1 cellular context compared by ENCODE assay signal in genomic region chr2:203018181-203018580, GRCh38.
TF ChIP-seq lines count a peak whose summit lies in the region.

No MANE protein-coding gene starts in this region.

TF ChIP-seq in GM12878, 131 proteins besides CTCF, POLR2A, EP300 and RAD21 (continued from another document and continues in another):
- TF ChIP-seq MEF2A (IDR thresholded peaks at IDR 0.05; ENCODE audit: insufficient read depth, low read depth, low read length) (no peak), RELA (IDR thresholded peaks at IDR 0.05; ENCODE audit: borderline replicate concordance, partially characterized antibody) (no peak), ZNF622 (IDR thresholded peaks at IDR 0.05) (no peak), EED (IDR thresholded peaks at IDR 0.05; ENCODE audit: low read depth) (no peak), SIX5 (IDR thresholded peaks at IDR 0.05; ENCODE audit: low read depth, low read length, severe bottlenecking) (no peak), MYB (IDR thresholded peaks at IDR 0.05; ENCODE audit: borderline replicate concordance, low read depth, low read length) (no peak), POU2F2 (IDR thresholded peaks at IDR 0.05; ENCODE audit: borderline replicate concordance, low read depth, low read length) (no peak), RAD51 (IDR thresholded peaks at IDR 0.05) (peak; percentile 78), BRCA1 (IDR thresholded peaks at IDR 0.05; ENCODE audit: low read depth, low read length) (no peak), ZNF24 (IDR thresholded peaks at IDR 0.05) (no peak), CHD4 (IDR thresholded peaks at IDR 0.05) (no peak), NBN (IDR thresholded peaks at IDR 0.05) (peak; percentile 80), NRF1 (conservative IDR thresholded peaks at IDR 0.05; ENCODE audit: low read depth, low read length) (no peak), ZNF207 (IDR thresholded peaks at IDR 0.05; ENCODE audit: borderline replicate concordance) (0 out of 2 replicates have a peak, but pooled peaks have one; percentile 16), NFYA (IDR thresholded peaks at IDR 0.05; ENCODE audit: borderline replicate concordance, low read depth, low read length) (no peak), MTA3 (IDR thresholded peaks at IDR 0.05; ENCODE audit: borderline replicate concordance, low read length) (no peak), SRF (IDR thresholded peaks at IDR 0.05; ENCODE audit: low read depth in 2 of 2, low read length in 2 of 2) (no peak), ZNF592 (IDR thresholded peaks at IDR 0.05) (no peak), ATF7 (IDR thresholded peaks at IDR 0.05; ENCODE audit: low read depth) (peak; percentile 27; the same call in 1 of the 2 replicates), ZSCAN29 (IDR thresholded peaks at IDR 0.05) (no peak), MTA2 (IDR thresholded peaks at IDR 0.05; ENCODE audit: low read depth) (peak; percentile 78), ZNF217 (IDR thresholded peaks at IDR 0.05) (no peak), CHD1 (IDR thresholded peaks at IDR 0.05; ENCODE audit: low read depth, low read length) (no peak), CUX1 (IDR thresholded peaks at IDR 0.05; ENCODE audit: insufficient replicate concordance, low read depth, low read length) (peak; percentile 51), SKIL (IDR thresholded peaks at IDR 0.05; ENCODE audit: low read depth, poor library complexity, severe bottlenecking) (peak; percentile 29), BCL3 (IDR thresholded peaks at IDR 0.05; ENCODE audit: borderline replicate concordance, insufficient read depth, low read depth, low read length, poor library complexity, severe bottlenecking) (no peak), NFIC (IDR thresholded peaks at IDR 0.05; ENCODE audit: low read depth, low read length) (no peak), SREBF2 (IDR thresholded peaks at IDR 0.05; ENCODE audit: low read length) (no peak)
- TF ChIP-seq, protein P1, sequence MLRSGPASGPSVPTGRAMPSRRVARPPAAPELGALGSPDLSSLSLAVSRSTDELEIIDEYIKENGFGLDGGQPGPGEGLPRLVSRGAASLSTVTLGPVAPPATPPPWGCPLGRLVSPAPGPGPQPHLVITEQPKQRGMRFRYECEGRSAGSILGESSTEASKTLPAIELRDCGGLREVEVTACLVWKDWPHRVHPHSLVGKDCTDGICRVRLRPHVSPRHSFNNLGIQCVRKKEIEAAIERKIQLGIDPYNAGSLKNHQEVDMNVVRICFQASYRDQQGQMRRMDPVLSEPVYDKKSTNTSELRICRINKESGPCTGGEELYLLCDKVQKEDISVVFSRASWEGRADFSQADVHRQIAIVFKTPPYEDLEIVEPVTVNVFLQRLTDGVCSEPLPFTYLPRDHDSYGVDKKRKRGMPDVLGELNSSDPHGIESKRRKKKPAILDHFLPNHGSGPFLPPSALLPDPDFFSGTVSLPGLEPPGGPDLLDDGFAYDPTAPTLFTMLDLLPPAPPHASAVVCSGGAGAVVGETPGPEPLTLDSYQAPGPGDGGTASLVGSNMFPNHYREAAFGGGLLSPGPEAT (IDR thresholded peaks at IDR 0.05; ENCODE audit: low read depth): peak; percentile 27; the same call in 1 of the 2 replicates
- TF ChIP-seq, protein P2, sequence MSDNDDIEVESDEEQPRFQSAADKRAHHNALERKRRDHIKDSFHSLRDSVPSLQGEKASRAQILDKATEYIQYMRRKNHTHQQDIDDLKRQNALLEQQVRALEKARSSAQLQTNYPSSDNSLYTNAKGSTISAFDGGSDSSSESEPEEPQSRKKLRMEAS (IDR thresholded peaks at IDR 0.05; ENCODE audit: low read depth, low read length): no peak; the same call in 1 of the 2 replicates
- TF ChIP-seq, protein P3, sequence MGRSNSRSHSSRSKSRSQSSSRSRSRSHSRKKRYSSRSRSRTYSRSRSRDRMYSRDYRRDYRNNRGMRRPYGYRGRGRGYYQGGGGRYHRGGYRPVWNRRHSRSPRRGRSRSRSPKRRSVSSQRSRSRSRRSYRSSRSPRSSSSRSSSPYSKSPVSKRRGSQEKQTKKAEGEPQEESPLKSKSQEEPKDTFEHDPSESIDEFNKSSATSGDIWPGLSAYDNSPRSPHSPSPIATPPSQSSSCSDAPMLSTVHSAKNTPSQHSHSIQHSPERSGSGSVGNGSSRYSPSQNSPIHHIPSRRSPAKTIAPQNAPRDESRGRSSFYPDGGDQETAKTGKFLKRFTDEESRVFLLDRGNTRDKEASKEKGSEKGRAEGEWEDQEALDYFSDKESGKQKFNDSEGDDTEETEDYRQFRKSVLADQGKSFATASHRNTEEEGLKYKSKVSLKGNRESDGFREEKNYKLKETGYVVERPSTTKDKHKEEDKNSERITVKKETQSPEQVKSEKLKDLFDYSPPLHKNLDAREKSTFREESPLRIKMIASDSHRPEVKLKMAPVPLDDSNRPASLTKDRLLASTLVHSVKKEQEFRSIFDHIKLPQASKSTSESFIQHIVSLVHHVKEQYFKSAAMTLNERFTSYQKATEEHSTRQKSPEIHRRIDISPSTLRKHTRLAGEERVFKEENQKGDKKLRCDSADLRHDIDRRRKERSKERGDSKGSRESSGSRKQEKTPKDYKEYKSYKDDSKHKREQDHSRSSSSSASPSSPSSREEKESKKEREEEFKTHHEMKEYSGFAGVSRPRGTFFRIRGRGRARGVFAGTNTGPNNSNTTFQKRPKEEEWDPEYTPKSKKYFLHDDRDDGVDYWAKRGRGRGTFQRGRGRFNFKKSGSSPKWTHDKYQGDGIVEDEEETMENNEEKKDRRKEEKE (IDR thresholded peaks at IDR 0.05): no peak
- TF ChIP-seq, protein P4, sequence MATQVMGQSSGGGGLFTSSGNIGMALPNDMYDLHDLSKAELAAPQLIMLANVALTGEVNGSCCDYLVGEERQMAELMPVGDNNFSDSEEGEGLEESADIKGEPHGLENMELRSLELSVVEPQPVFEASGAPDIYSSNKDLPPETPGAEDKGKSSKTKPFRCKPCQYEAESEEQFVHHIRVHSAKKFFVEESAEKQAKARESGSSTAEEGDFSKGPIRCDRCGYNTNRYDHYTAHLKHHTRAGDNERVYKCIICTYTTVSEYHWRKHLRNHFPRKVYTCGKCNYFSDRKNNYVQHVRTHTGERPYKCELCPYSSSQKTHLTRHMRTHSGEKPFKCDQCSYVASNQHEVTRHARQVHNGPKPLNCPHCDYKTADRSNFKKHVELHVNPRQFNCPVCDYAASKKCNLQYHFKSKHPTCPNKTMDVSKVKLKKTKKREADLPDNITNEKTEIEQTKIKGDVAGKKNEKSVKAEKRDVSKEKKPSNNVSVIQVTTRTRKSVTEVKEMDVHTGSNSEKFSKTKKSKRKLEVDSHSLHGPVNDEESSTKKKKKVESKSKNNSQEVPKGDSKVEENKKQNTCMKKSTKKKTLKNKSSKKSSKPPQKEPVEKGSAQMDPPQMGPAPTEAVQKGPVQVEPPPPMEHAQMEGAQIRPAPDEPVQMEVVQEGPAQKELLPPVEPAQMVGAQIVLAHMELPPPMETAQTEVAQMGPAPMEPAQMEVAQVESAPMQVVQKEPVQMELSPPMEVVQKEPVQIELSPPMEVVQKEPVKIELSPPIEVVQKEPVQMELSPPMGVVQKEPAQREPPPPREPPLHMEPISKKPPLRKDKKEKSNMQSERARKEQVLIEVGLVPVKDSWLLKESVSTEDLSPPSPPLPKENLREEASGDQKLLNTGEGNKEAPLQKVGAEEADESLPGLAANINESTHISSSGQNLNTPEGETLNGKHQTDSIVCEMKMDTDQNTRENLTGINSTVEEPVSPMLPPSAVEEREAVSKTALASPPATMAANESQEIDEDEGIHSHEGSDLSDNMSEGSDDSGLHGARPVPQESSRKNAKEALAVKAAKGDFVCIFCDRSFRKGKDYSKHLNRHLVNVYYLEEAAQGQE (IDR thresholded peaks at IDR 0.05; ENCODE audit: low read depth, low read length): no peak
